In genomic region chr20:50958733-50959542, GRCh38 we compare ENCODE assay signal across 8 cellular contexts. TPM values are rescaled to one million over a fixed set of nuclear protein-coding genes. Genes with fewer than 3 reads are reported as not detected.
DNase-seq lines count a peak whose midpoint lies in the region; ATAC-seq, FAIRE-seq and TF ChIP-seq lines count a peak whose summit lies in the region.

MOCS3 (plus strand) TSS chr20:50958818; CDS start chr20:50958843, 25 bp downstream.

- dilution Hi-C loops in keratinocyte (cut with MboI; ENCODE audit: extremely low pct_ligation_motif_present, low sequenced_read_pairs): no loop called here

- H3K9me3 Mint-ChIP-seq in central memory CD8-positive, alpha-beta T cell: no peaks in the 10 kb centered on the region

- FAIRE-seq in keratinocyte (lab: Jason Lieb, UNC): peak; percentile 9

- peak within 1 kb of the TSS; percentile 69 to 99 (median 99) for H3K4me3 ChIP-seq in keratinocyte (ENCODE audit: control insufficient read depth in 2 of 3, extremely low read depth in 1 of 3, insufficient read depth in 2 of 3, low read depth in 1 of 3, low read length in 3 of 3)

- peak within 1 kb of the TSS; percentile 100 for H3K27ac ChIP-seq in keratinocyte (ENCODE audit: control insufficient read depth, insufficient read depth, low read length)

- H4K20me1 ChIP-seq in keratinocyte (ENCODE audit: control insufficient read depth, extremely low read depth, insufficient read depth, low read length): peaks cover 9% of the 10 kb centered on the region

- H3K4me2 ChIP-seq in keratinocyte (ENCODE audit: control insufficient read depth, extremely low read depth, insufficient read depth, low read depth, low read length): peak within 1 kb of the TSS; percentile 96

- H3K4me1 ChIP-seq in keratinocyte (ENCODE audit: control insufficient read depth, extremely low read depth, insufficient read depth, low read length): peaks cover 20% of the 10 kb centered on the region

- DNase-seq in NCI-H146 (lab: John Stamatoyannopoulos, UW): peak; percentile 93
- no peak for DNase-seq in NCI-H146 treated with DMSO at 0.1 percent for 48 hours (lab: John Stamatoyannopoulos, UW; ENCODE audit: unreplicated experiment)
- peak; percentile 69 for DNase-seq in NCI-H1436 treated with DMSO at 0.1 percent for 48 hours (lab: John Stamatoyannopoulos, UW)
- DNase-seq in central memory CD8-positive, alpha-beta T cell (ENCODE audit: low spot score in 2 of 2): peak; percentile 67 to 79
- DNase-seq in keratinocyte (ENCODE audit: low read depth, low spot score): peak; percentile 68
- DNase-seq in stimulated activated CD4-positive, alpha-beta T cell treated with anti-CD3 and anti-CD28 coated beads, Interleukin-15, amount 100 ng/mL, for 1 hour (ENCODE audit: low read depth in 1 of 2, low spot score in 1 of 2): peak; percentile 42 to 57

- H3K36me3 ChIP-seq in keratinocyte (ENCODE audit: control insufficient read depth in 2 of 2, extremely low read depth in 1 of 2, insufficient read depth in 2 of 2, low read length in 2 of 2): peaks cover under 1 to 3% of the 10 kb centered on the region in 2 experiments

- H3K27me3 ChIP-seq in keratinocyte (ENCODE audit: control insufficient read depth, extremely low read depth, insufficient read depth, low read length): no peaks in the 10 kb centered on the region

- H3K36me3 Mint-ChIP-seq in central memory CD8-positive, alpha-beta T cell (ENCODE audit: insufficient read depth): peaks cover 33% of the 10 kb centered on the region

- H3K9me1 ChIP-seq in keratinocyte (ENCODE audit: control insufficient read depth, extremely low read depth, insufficient read depth, low read length): no peaks in the 10 kb centered on the region

- H3K9me3 ChIP-seq in keratinocyte (ENCODE audit: control insufficient read depth, low read depth, low read length): no peaks in the 10 kb centered on the region

- peak; percentile 70 for ATAC-seq in HG02588 (IDR thresholded peaks at IDR 0.05; ENCODE audit: unreplicated experiment)
- ATAC-seq in activated CD4-positive, CD25-positive, alpha-beta regulatory T cell treated with anti-CD3 and anti-CD28 coated beads, Interleukin-2, amount 50 U/mL, for 24 hours: peak; percentile 69 to 75
- peak; percentile 79 for ATAC-seq in central memory CD8-positive, alpha-beta T cell (replicated peaks; ENCODE audit: extremely low read depth, poor library complexity, severe bottlenecking)

- H2AFZ ChIP-seq in keratinocyte (ENCODE audit: control insufficient read depth, low read length): peak within 1 kb of the TSS; percentile 96

- H3K79me2 ChIP-seq in keratinocyte (ENCODE audit: control insufficient read depth, insufficient read depth, low read length): peaks cover 78% of the 10 kb centered on the region

- H3K4me3 Mint-ChIP-seq in central memory CD8-positive, alpha-beta T cell: peak within 1 kb of the TSS; percentile 95

- H3K9ac ChIP-seq in keratinocyte (ENCODE audit: control insufficient read depth, extremely low read depth, insufficient read depth, low read length): peak within 1 kb of the TSS; percentile 94

- peaks cover 26% of the 10 kb centered on the region for H3K4me1 Mint-ChIP-seq in central memory CD8-positive, alpha-beta T cell

- H3K27me3 Mint-ChIP-seq in central memory CD8-positive, alpha-beta T cell: no peaks in the 10 kb centered on the region

- TF ChIP-seq CTCF in keratinocyte (optimal IDR thresholded peaks at IDR 0.05 in 1 of 3, IDR thresholded peaks at IDR 0.05 in 1 of 3, conservative IDR thresholded peaks at IDR 0.05 in 1 of 3; ENCODE audit: extremely low read depth in 1 of 3, insufficient read depth in 2 of 3, low read length in 3 of 3): no peak

- H3K27ac Mint-ChIP-seq in central memory CD8-positive, alpha-beta T cell (ENCODE audit: low read depth): peak within 1 kb of the TSS; percentile 98

RNA-seq across cellular contexts. Expression of gene MOCS3, which starts in this region (rescaled TPM):
- polyA plus RNA-seq in keratinocyte: 4.0 to 5.8 TPM (median 4.5 TPM) in 3 replicates
- polyA plus RNA-seq in keratinocyte (2011; ENCODE audit: low read depth): 1.1 TPM
- polyA plus RNA-seq in keratinocyte (2011; cell fraction: cytosol; rRNA removed): 3.1 and 3.4 TPM in 2 replicates
- 4.7 and 5.6 TPM in 2 replicates for polyA plus RNA-seq in keratinocyte (2011; cell fraction: nucleus; rRNA removed)
- 2.8 and 5.2 TPM in 2 replicates for polyA plus RNA-seq in keratinocyte (2012; ENCODE audit: low replicate concordance)
- 6.3 to 10.3 TPM (median 7.0 TPM) in 3 replicates for polyA minus RNA-seq in keratinocyte
- 8.2 TPM for polyA minus RNA-seq in keratinocyte (2011; cell fraction: cytosol; rRNA and poly(A)+ RNA removed)
- 7.5 and 8.1 TPM in 2 replicates for polyA minus RNA-seq in keratinocyte (2011; cell fraction: nucleus; rRNA and poly(A)+ RNA removed)
